ENCODE assay signal across 1 cellular context in the genomic region with DNA sequence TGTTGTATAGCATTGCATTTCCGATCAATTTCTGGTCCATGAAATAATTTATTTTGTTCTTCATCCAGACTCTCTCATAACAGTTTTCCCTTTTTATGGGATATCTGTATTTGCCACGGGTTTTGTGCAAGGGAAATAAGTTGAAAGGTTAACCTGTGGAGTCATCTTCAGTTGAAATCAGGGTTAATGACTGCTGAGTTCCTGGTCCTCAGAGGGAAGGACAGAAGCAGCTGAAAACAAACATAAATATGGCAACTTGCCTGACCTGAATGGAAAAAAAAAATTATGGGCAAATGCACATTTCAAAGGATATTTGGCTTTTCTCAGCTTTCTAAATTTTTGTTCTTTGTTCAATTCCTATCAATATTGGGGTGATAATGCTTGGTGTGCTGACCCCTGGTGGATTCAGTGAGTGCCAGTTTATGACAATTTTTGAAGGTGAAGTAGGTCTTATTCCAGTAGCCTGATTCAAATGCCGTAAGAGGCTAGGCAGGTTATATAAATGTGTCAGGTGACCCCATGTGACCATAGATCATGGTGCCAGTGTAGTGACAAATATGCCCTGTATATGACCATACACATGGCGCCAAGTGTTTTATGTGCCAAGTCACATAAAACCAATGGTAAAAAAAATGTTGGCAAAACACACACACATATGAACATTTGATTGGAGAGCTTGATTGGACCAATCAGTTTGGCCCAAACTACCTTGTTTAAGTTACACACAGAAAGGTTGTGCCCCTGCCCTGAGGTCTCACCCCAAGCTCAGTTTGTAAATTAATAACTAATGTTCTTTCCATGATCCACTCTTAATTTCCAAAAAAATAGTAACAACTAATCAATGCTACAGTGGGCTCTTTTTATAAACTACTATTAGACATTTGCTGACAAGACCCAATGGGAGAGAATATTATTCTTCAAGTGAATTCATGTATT.
TF ChIP-seq lines count a peak whose summit lies in the region.

No MANE protein-coding gene starts in this region.

TF ChIP-seq in HepG2, 621 proteins besides CTCF, POLR2A, EP300 and RAD21 (continued from another document):
- TF ChIP-seq STAG1 (CRISPR knock-in tag; IDR thresholded peaks at IDR 0.05) = peak; percentile 43
- TF ChIP-seq RORA (CRISPR knock-in tag; IDR thresholded peaks at IDR 0.05) = no peak
- 0 out of 2 replicates have a peak, but pooled peaks have one; percentile 4 for TF ChIP-seq USF2 (IDR thresholded peaks at IDR 0.05; ENCODE audit: low read depth, low read length)
- no peak for TF ChIP-seq USF2 (CRISPR knock-in tag; IDR thresholded peaks at IDR 0.05; ENCODE audit: borderline replicate concordance)
- 0 out of 4 replicates have a peak, but pooled peaks of 1 of the 2 experiments have one; percentile 41 for TF ChIP-seq HMGXB4 (CRISPR knock-in tag; IDR thresholded peaks at IDR 0.05; ENCODE audit: borderline replicate concordance in 1 of 2, low read depth in 1 of 2)
- TF ChIP-seq SRF (IDR thresholded peaks at IDR 0.05; ENCODE audit: low read depth, low read length) = no peak
- TF ChIP-seq ZNF275 (CRISPR knock-in tag; IDR thresholded peaks at IDR 0.05; ENCODE audit: borderline replicate concordance) = no peak
- 0 out of 2 replicates have a peak, but pooled peaks have one; percentile 25 for TF ChIP-seq ARID3A (IDR thresholded peaks at IDR 0.05; ENCODE audit: low read depth, low read length)
- no peak for TF ChIP-seq FLYWCH1 (CRISPR knock-in tag; IDR thresholded peaks at IDR 0.05)
